ENCODE assay signal across 16 cellular contexts in genomic region chr22:47092896-47093311, GRCh38.
DNase-seq lines count a peak whose midpoint lies in the region; ATAC-seq, FAIRE-seq and TF ChIP-seq lines count a peak whose summit lies in the region.
"Had no signal": no experiment of that assay in that cellular context is flagged by ENCODE, and none has a peak within 500 bp of the region (broad histone marks: within the 10 kb centered on the region; RNA-seq: fewer than 3 reads in every experiment).

No MANE protein-coding gene starts in this region.

- TF ChIP-seq CTCF in AG04449 (IDR thresholded peaks at IDR 0.05; ENCODE audit: insufficient read depth, low read length, missing control alignments) (no peak), H1 (IDR thresholded peaks at IDR 0.05; ENCODE audit: control extremely low read depth in 1 of 3, insufficient read depth in 1 of 3, low read depth in 1 of 3, low read length in 3 of 3) (no peak), mesothelial cell of epicardium (IDR thresholded peaks at IDR 0.05; ENCODE audit: unreplicated experiment) (no peak), natural killer cell (IDR thresholded peaks at IDR 0.05) (no peak)

- H4K20me1 ChIP-seq in H1 (replicated peaks in 1 of 2; ENCODE audit: control insufficient read depth in 1 of 2, insufficient read depth in 2 of 2, low read length in 2 of 2) = peaks cover 0 to 4% of the 10 kb centered on the region in 2 experiments

- H3K79me1 ChIP-seq in H1 (ENCODE audit: low read depth, low read length) = no peaks in the 10 kb centered on the region

- TF ChIP-seq POLR2A in H1 (IDR thresholded peaks at IDR 0.05; ENCODE audit: control extremely low read depth in 1 of 2, low read depth in 2 of 2, low read length in 2 of 2) = no peak

- H4K8ac ChIP-seq in H1 (ENCODE audit: extremely low read depth, insufficient read depth, low read length) = no peak overlapping the region

- H3K4me1 ChIP-seq in H1 (replicated peaks in 1 of 4; ENCODE audit: control insufficient read depth in 3 of 4, insufficient read depth in 4 of 4, low read length in 3 of 4) = peaks cover 0 to 14% (median 9%) of the 10 kb centered on the region in 4 experiments; a peak in 5 of 7 replicates
- H3K4me1 ChIP-seq: uterus had no signal

- H3K79me2 ChIP-seq in H1 (ENCODE audit: control insufficient read depth in 1 of 2, insufficient read depth in 2 of 2, low read length in 2 of 2) = no peaks in the 10 kb centered on the region

- no peak for TF ChIP-seq RAD21 in H1 (IDR thresholded peaks at IDR 0.05 in 1 of 2, conservative IDR thresholded peaks at IDR 0.05 in 1 of 2; ENCODE audit: low read depth in 2 of 2, low read length in 2 of 2)

- H3K4me2 ChIP-seq in H1 (ENCODE audit: insufficient read depth in 1 of 2, low read depth in 2 of 2, low read length in 2 of 2) = no peak overlapping the region

- H3K27me3 ChIP-seq in H1 (replicated peaks in 1 of 4; ENCODE audit: control insufficient read depth in 3 of 4, extremely low read depth in 1 of 4, insufficient read depth in 3 of 4, low read length in 3 of 4) = no peaks in the 10 kb centered on the region
- H3K27me3 ChIP-seq: dorsolateral prefrontal cortex, uterus had no signal

- no peak overlapping the region for H2AFZ ChIP-seq in H1 (ENCODE audit: low read length)

- H3K4me1 Mint-ChIP-seq in mesothelial cell of epicardium (peaks cover 26% of the 10 kb centered on the region), natural killer cell (peaks cover 46 to 62% of the 10 kb centered on the region in 2 donors)

- H3K14ac ChIP-seq in H1 (ENCODE audit: insufficient read length) = no peak overlapping the region

- WGBS in H1 (ENCODE audit: extremely low coverage in 1 of 2, insufficient coverage in 1 of 2, insufficient read length in 1 of 2, insufficient replicate concordance in 2 of 2, low coverage in 1 of 2, low lambda C conversion rate in 2 of 2, missing lambda C conversion rate in 1 of 2), 2 experiments = 86% methylated on average over 9 of the region's 9 CpGs; no CpG with 5 or more reads in 1 of the 2 experiments

- H3K18ac ChIP-seq in H1 (ENCODE audit: extremely low read depth, low read length) = no peak overlapping the region

- no peak overlapping the region for H4K5ac ChIP-seq in H1 (ENCODE audit: insufficient read length, low read depth, low read length)

- no peaks in the 10 kb centered on the region for H3K36me3 ChIP-seq in H1 (ENCODE audit: control insufficient read depth in 2 of 4, insufficient read depth in 4 of 4, low read length in 3 of 4)
- H3K36me3 ChIP-seq: uterus had no signal

- no peak for FAIRE-seq in HTR-8/SVneo (lab: Jason Lieb, UNC)
- no peak for FAIRE-seq in H1 (lab: Jason Lieb, UNC)
- FAIRE-seq: TTC549 had no signal

- intact Hi-C loops in natural killer cell (cut with micrococcal nuclease) = no loop called here

- peaks cover 0 to 4% of the 10 kb centered on the region in 2 experiments; a peak in 3 of 4 replicates for H3K9me3 ChIP-seq in H1 (ENCODE audit: insufficient read depth in 2 of 2, low read depth in 1 of 2, low read length in 1 of 2)
- H3K9me3 ChIP-seq: uterus had no signal

- H3K9me3 Mint-ChIP-seq in mesothelial cell of epicardium (peaks cover 11% of the 10 kb centered on the region), natural killer cell (peaks cover 0 to 4% of the 10 kb centered on the region in 2 donors)

- H3K36me3 Mint-ChIP-seq in mesothelial cell of epicardium (peaks cover 8% of the 10 kb centered on the region), natural killer cell (no peaks in the 10 kb centered on the region)

- H3K27me3 Mint-ChIP-seq in mesothelial cell of epicardium (ENCODE audit: low read depth) (no peaks in the 10 kb centered on the region), natural killer cell (ENCODE audit: low read depth in 2 of 2) (no peaks in the 10 kb centered on the region)
- H3K27me3 Mint-ChIP-seq: activated naive CD8-positive, alpha-beta T cell; IgD-negative memory B cell had no signal

- no peak overlapping the region for H3K9ac ChIP-seq in H1 (replicated peaks in 1 of 4; ENCODE audit: extremely low read depth in 1 of 4, low read depth in 3 of 4, low read length in 3 of 4)

- no peak for ATAC-seq in natural killer cell
- ATAC-seq in HG03460 (IDR thresholded peaks at IDR 0.05; ENCODE audit: unreplicated experiment) = no peak
- ATAC-seq: HCT116 had no signal

- no peak overlapping the region for H2BK5ac ChIP-seq in H1 (ENCODE audit: low read depth, low read length)

- H3K56ac ChIP-seq in H1 (replicated peaks; ENCODE audit: insufficient read length, low read depth, low read length) = no peak overlapping the region

- H3K27ac ChIP-seq in H1 (ENCODE audit: low read depth, low read length) = no peak overlapping the region
- H3K27ac ChIP-seq: dorsolateral prefrontal cortex, uterus had no signal

- H3K4ac ChIP-seq in H1 (replicated peaks; ENCODE audit: insufficient read length, low read depth, low read length) = no peak overlapping the region

- CTCF ChIA-PET in AG04449 (lab: Yijun Ruan, JAX) (no interaction called here), H1 (lab: Charles Lee; ENCODE audit: partially characterized antibody) (interaction anchor here (0.8 to 1.0 kb wide), 2 partner anchors 35 to 266 kb away, joined by 3 read pairs; no protein-coding TSS in a partner anchor)

- no peak overlapping the region for H2BK20ac ChIP-seq in H1 (ENCODE audit: low read length)

- H2AK5ac ChIP-seq in H1 (ENCODE audit: low read depth, low read length) = no peak overlapping the region

- no peak overlapping the region for H3K23ac ChIP-seq in H1 (ENCODE audit: insufficient read length)

- H3K4me3 Mint-ChIP-seq in mesothelial cell of epicardium = no peak overlapping the region
- no peak overlapping the region for H3K4me3 Mint-ChIP-seq in natural killer cell
- H3K4me3 Mint-ChIP-seq: activated naive CD8-positive, alpha-beta T cell had no signal

- H3K4me3 ChIP-seq in AG04449 (ENCODE audit: low read depth, low read length) (no peak overlapping the region), H1 (ENCODE audit: extremely low read depth in 1 of 4, insufficient read depth in 2 of 4, low read depth in 3 of 4, low read length in 4 of 4) (no peak overlapping the region)
- H3K4me3 ChIP-seq: dorsolateral prefrontal cortex, uterus had no signal

- POLR2A ChIA-PET in AG04449 (lab: Yijun Ruan, JAX) = no interaction called here
- POLR2A ChIA-PET in H1 (lab: Charles Lee; ENCODE audit: partially characterized antibody) = no interaction called here

- no peak overlapping the region for H4K91ac ChIP-seq in H1 (replicated peaks; ENCODE audit: insufficient read length, low read length)

- no peak overlapping the region for H2BK12ac ChIP-seq in H1 (ENCODE audit: low read depth, low read length)

- peak; percentile 24 for DNase-seq in AG04449 (ENCODE audit: low read depth, low spot score)
- DNase-seq in HTR-8/SVneo (ENCODE audit: insufficient read length, low spot score) = peak; percentile 29
- DNase-seq in H1 (ENCODE audit: low read depth in 1 of 2, low spot score in 2 of 2) = no peak
- no peak for DNase-seq in mesothelial cell of epicardium (ENCODE audit: low spot score in 2 of 2, unreplicated experiment in 2 of 2)
- no peak for DNase-seq in T-helper 1 cell
- no peak for DNase-seq in natural killer cell
- DNase-seq in NCI-H1436 treated with DMSO at 0.1 percent for 48 hours (lab: John Stamatoyannopoulos, UW) = no peak
- DNase-seq: dorsolateral prefrontal cortex, NCI-H146, Right ventricle myocardium superior, uterus had no signal

- no peak overlapping the region for H2BK120ac ChIP-seq in H1 (replicated peaks; ENCODE audit: low read depth, low read length)

- H3K27ac Mint-ChIP-seq in mesothelial cell of epicardium = peak overlapping the region; percentile 35
- H3K27ac Mint-ChIP-seq in natural killer cell = no peak overlapping the region
- H3K27ac Mint-ChIP-seq: activated naive CD8-positive, alpha-beta T cell had no signal

- no peak overlapping the region for H2BK15ac ChIP-seq in H1 (ENCODE audit: low read length)

- TF ChIP-seq EP300 in H1 (IDR thresholded peaks at IDR 0.05; ENCODE audit: borderline replicate concordance in 1 of 2, low read depth in 2 of 2, low read length in 2 of 2) = no peak

- H3K23me2 ChIP-seq in H1 (ENCODE audit: low read depth, low read length) = no peaks in the 10 kb centered on the region

TF ChIP-seq in H1, 55 proteins besides CTCF, POLR2A, EP300 and RAD21:
- no peak for TF ChIP-seq KDM5A (IDR thresholded peaks at IDR 0.05; ENCODE audit: low read length)
- no peak for TF ChIP-seq POLR2AphosphoS5 (IDR thresholded peaks at IDR 0.05; ENCODE audit: low read depth, low read length)
- TF ChIP-seq BACH1 (IDR thresholded peaks at IDR 0.05; ENCODE audit: low read length) = peak; percentile 86
- TF ChIP-seq ZNF274 (IDR thresholded peaks at IDR 0.05; ENCODE audit: borderline replicate concordance, extremely low read depth, low read length) = no peak
- TF ChIP-seq SIX5 (IDR thresholded peaks at IDR 0.05; ENCODE audit: low read depth, low read length) = no peak
- no peak for TF ChIP-seq KDM1A (IDR thresholded peaks at IDR 0.05; ENCODE audit: borderline replicate concordance, low read length)
- TF ChIP-seq CBX5 (IDR thresholded peaks at IDR 0.05; ENCODE audit: low read depth, low read length) = no peak
- TF ChIP-seq BRCA1 (IDR thresholded peaks at IDR 0.05; ENCODE audit: low read depth, low read length) = no peak
- TF ChIP-seq BCL11A (IDR thresholded peaks at IDR 0.05; ENCODE audit: low read depth in 2 of 2, low read length in 2 of 2) = no peak
- TF ChIP-seq TAF7 (optimal IDR thresholded peaks at IDR 0.05; ENCODE audit: borderline replicate concordance, low read depth, low read length) = no peak
- no peak for TF ChIP-seq GTF2F1 (IDR thresholded peaks at IDR 0.05; ENCODE audit: borderline replicate concordance, low read depth, low read length)
- TF ChIP-seq MAFK (IDR thresholded peaks at IDR 0.05; ENCODE audit: low read depth, low read length) = peak; percentile 96
- TF ChIP-seq NRF1 (IDR thresholded peaks at IDR 0.05; ENCODE audit: low read depth, low read length) = no peak
- no peak for TF ChIP-seq SAP30 (IDR thresholded peaks at IDR 0.05; ENCODE audit: insufficient read depth, insufficient replicate concordance, low read length)
TF ChIP-seq in H1: peak in this region for 2.

Comparison
In these comparisons a context has a peak if more than half of its experiments do, and no peak if none do; other contexts are left out.
1. DNase-seq: peak in AG04449 (single experiment) and HTR-8/SVneo (single experiment); none in H1 (0 of 2), mesothelial cell of epicardium (0 of 2), T-helper 1 cell (0 of 5), natural killer cell (single experiment) and NCI-H1436 treated with DMSO at 0.1 percent for 48 hours (single experiment).